11 cellular contexts compared by ENCODE assay signal in genomic region chr6:145699462-145699861, GRCh38. TPM values are rescaled to one million over a fixed set of nuclear protein-coding genes. Genes with fewer than 3 reads are reported as not detected.
DNase-seq lines count a peak whose midpoint lies in the region; ATAC-seq, FAIRE-seq and TF ChIP-seq lines count a peak whose summit lies in the region.
"Had no signal": no experiment of that assay in that cellular context is flagged by ENCODE, and none has a peak within 500 bp of the region (broad histone marks: within the 10 kb centered on the region; RNA-seq: fewer than 3 reads in every experiment).

No MANE protein-coding gene starts in this region.

- no peak overlapping the region for H4K91ac ChIP-seq in IMR-90 (ENCODE audit: insufficient read depth, low read depth, low read length)

- H2AFZ ChIP-seq in IMR-90 (replicated peaks; ENCODE audit: low read length, poor library complexity) (no peak overlapping the region), keratinocyte (ENCODE audit: control insufficient read depth, low read length) (peak overlapping the region; percentile 40)

- H3K9ac ChIP-seq in IMR-90 (ENCODE audit: low read depth, low read length), result no peak overlapping the region
- no peak overlapping the region for H3K9ac ChIP-seq in keratinocyte (ENCODE audit: control insufficient read depth, extremely low read depth, insufficient read depth, low read length)

- H3K23ac ChIP-seq in IMR-90 (ENCODE audit: low read depth, low read length), result no peak overlapping the region

- TF ChIP-seq RAD21 in IMR-90 (IDR thresholded peaks at IDR 0.05; ENCODE audit: low read length), result no peak

- in situ Hi-C loops in ACHN (cut with HindIII; ENCODE audit: low pct_ligation_motif_present, low pct_unique_long_range_greater_than_20kb, low sequenced_read_pairs) (no loop called here), IMR-90 (cut with MboI; ENCODE audit: low sequenced_read_pairs) (no loop called here)

- no peak overlapping the region; the same call in 1 of the 2 replicates for H3K56ac ChIP-seq in IMR-90 (ENCODE audit: extremely low read depth, insufficient read depth, low read length)

- no peak overlapping the region for H2AK5ac ChIP-seq in IMR-90 (ENCODE audit: low read depth, low read length)

- H3K4me1 ChIP-seq in IMR-90 (ENCODE audit: control insufficient read depth, insufficient read depth, low read length), result peaks cover 2% of the 10 kb centered on the region; the same call in 1 of the 2 replicates
- peaks cover 15% of the 10 kb centered on the region for H3K4me1 ChIP-seq in keratinocyte (ENCODE audit: control insufficient read depth, extremely low read depth, insufficient read depth, low read length)
- H3K4me1 ChIP-seq in thyroid gland, result no peaks in the 10 kb centered on the region

- POLR2A ChIA-PET in IMR-90 (lab: Charles Lee; ENCODE audit: unreplicated experiment), result no interaction called here

- H3K4ac ChIP-seq in IMR-90 (ENCODE audit: low read depth, low read length), result peak overlapping the region; percentile 74; the same call in 1 of the 2 replicates

- peak overlapping the region; percentile 96; the same call in 1 of the 2 replicates for H2BK20ac ChIP-seq in IMR-90 (ENCODE audit: low read depth, low read length)

- ATAC-seq in IMR-90 (ENCODE audit: low read depth) (peak; percentile 81), GM19035 (IDR thresholded peaks at IDR 0.05; ENCODE audit: unreplicated experiment) (no peak)

- TF ChIP-seq POLR2A in IMR-90 (IDR thresholded peaks at IDR 0.05; ENCODE audit: low read depth, low read length) (no peak), thyroid gland (IDR thresholded peaks at IDR 0.05) (no peak)

- FAIRE-seq in keratinocyte (lab: Jason Lieb, UNC), result peak; percentile 96

- no peak overlapping the region for H3K4me2 ChIP-seq in IMR-90 (ENCODE audit: low read depth, low read length)
- peak overlapping the region; percentile 41 for H3K4me2 ChIP-seq in keratinocyte (ENCODE audit: control insufficient read depth, extremely low read depth, insufficient read depth, low read depth, low read length)

- H2BK15ac ChIP-seq in IMR-90 (ENCODE audit: low read depth, low read length), result no peak overlapping the region

- intact Hi-C loops in IMR-90 (cut with micrococcal nuclease) (no loop called here), thyroid gland (cut with DNase I) (no loop called here), posterior cingulate gyrus (cut with DNase I) (no loop called here)

- H3K79me1 ChIP-seq in IMR-90 (ENCODE audit: low read depth in 1 of 2, low read length in 2 of 2), result no peaks in the 10 kb centered on the region

- H2BK120ac ChIP-seq in IMR-90 (ENCODE audit: low read depth, low read length), result no peak overlapping the region

- TF ChIP-seq CTCF in IMR-90 (conservative IDR thresholded peaks at IDR 0.05; ENCODE audit: low read depth, low read length) (no peak), cardiac fibroblast (IDR thresholded peaks at IDR 0.05; ENCODE audit: low read depth, low read length) (no peak), keratinocyte (optimal IDR thresholded peaks at IDR 0.05 in 1 of 3, IDR thresholded peaks at IDR 0.05 in 1 of 3, conservative IDR thresholded peaks at IDR 0.05 in 1 of 3; ENCODE audit: extremely low read depth in 1 of 3, insufficient read depth in 2 of 3, low read length in 3 of 3) (no peak), thyroid gland (IDR thresholded peaks at IDR 0.05) (no peak)

- H2AK9ac ChIP-seq in IMR-90 (replicated peaks; ENCODE audit: low read depth, low read length, poor library complexity), result no peak overlapping the region

- dilution Hi-C loops in IMR-90 (cut with HindIII; ENCODE audit: low sequenced_read_pairs, unreplicated experiment), result no loop called here
- dilution Hi-C loops in keratinocyte (cut with MboI; ENCODE audit: extremely low pct_ligation_motif_present, low sequenced_read_pairs), result no loop called here

- no peaks in the 10 kb centered on the region for H3K27me3 ChIP-seq in IMR-90 (ENCODE audit: control insufficient read depth, insufficient read depth, low read length)
- no peaks in the 10 kb centered on the region for H3K27me3 ChIP-seq in keratinocyte (ENCODE audit: control insufficient read depth, extremely low read depth, insufficient read depth, low read length)
- no peaks in the 10 kb centered on the region for H3K27me3 ChIP-seq in thyroid gland

- no TSS peak for BruUV-seq in IMR-90 (replicated peaks; lab: Mats Ljungman, UMichigan)

- no peaks in the 10 kb centered on the region for H3K79me2 ChIP-seq in keratinocyte (ENCODE audit: control insufficient read depth, insufficient read depth, low read length)

- no peak overlapping the region for H3K4me3 ChIP-seq in IMR-90 (ENCODE audit: insufficient read depth, low read depth, low read length)
- no peak overlapping the region for H3K4me3 ChIP-seq in cardiac fibroblast (replicated peaks in 1 of 2; ENCODE audit: low read depth in 2 of 2, low read length in 2 of 2)
- H3K4me3 ChIP-seq in keratinocyte (ENCODE audit: control insufficient read depth in 2 of 3, extremely low read depth in 1 of 3, insufficient read depth in 2 of 3, low read depth in 1 of 3, low read length in 3 of 3), result no peak overlapping the region
- H3K4me3 ChIP-seq in thyroid gland (replicated peaks in 1 of 3), result no peak overlapping the region

- H2BK5ac ChIP-seq in IMR-90 (ENCODE audit: low read depth, low read length, poor library complexity, severe bottlenecking), result peak overlapping the region; percentile 98

- H3K18ac ChIP-seq in IMR-90 (ENCODE audit: low read depth, low read length), result no peak overlapping the region

- no peak overlapping the region; a peak in 2 of 4 replicates for H4K8ac ChIP-seq in IMR-90 (ENCODE audit: low read depth in 2 of 2, low read length in 2 of 2)

- CTCF ChIA-PET in IMR-90 (lab: Yijun Ruan, JAX), result no interaction called here

- H3K36me3 ChIP-seq in IMR-90 (ENCODE audit: control insufficient read depth, insufficient read depth, low read length), result no peaks in the 10 kb centered on the region
- no peaks in the 10 kb centered on the region for H3K36me3 ChIP-seq in keratinocyte (ENCODE audit: control insufficient read depth in 2 of 2, extremely low read depth in 1 of 2, insufficient read depth in 2 of 2, low read length in 2 of 2)
- H3K36me3 ChIP-seq in thyroid gland, result no peaks in the 10 kb centered on the region

- H3K9me3 ChIP-seq in IMR-90 (ENCODE audit: control insufficient read depth, insufficient read depth, low read length), result no peaks in the 10 kb centered on the region
- H3K9me3 ChIP-seq in keratinocyte (ENCODE audit: control insufficient read depth, low read depth, low read length), result peaks cover 4% of the 10 kb centered on the region
- no peaks in the 10 kb centered on the region for H3K9me3 ChIP-seq in thyroid gland

- H3K27ac ChIP-seq in IMR-90 (ENCODE audit: insufficient read depth, low read length), result no peak overlapping the region
- peak overlapping the region; percentile 26 for H3K27ac ChIP-seq in keratinocyte (ENCODE audit: control insufficient read depth, insufficient read depth, low read length)
- no peak overlapping the region for H3K27ac ChIP-seq in thyroid gland

- DNase-seq in ACHN (peak; percentile 26), IMR-90 (peak; percentile 82), cardiac fibroblast (ENCODE audit: low read depth in 2 of 2) (peak; percentile 66 to 92), keratinocyte (ENCODE audit: low read depth, low spot score) (peak; percentile 40), thyroid gland (no peak), posterior cingulate gyrus (no peak)
- DNase-seq in stimulated activated CD8-positive, alpha-beta memory T cell treated with anti-CD3 and anti-CD28 coated beads, Interleukin-4, amount 100 ng/mL, for 48 hours, result no peak
- DNase-seq: activated naive CD4-positive, alpha-beta T cell; DMS 273 treated with DMSO at 0.1 percent for 48 hours; NCI-H1105 treated with DMSO at 0.1 percent for 48 hours had no signal

- 0 out of 2 replicates have a peak overlapping the region, but pooled peaks have one; percentile 85 for H3K14ac ChIP-seq in IMR-90 (replicated peaks; ENCODE audit: low read depth, low read length)

- H4K5ac ChIP-seq in IMR-90 (ENCODE audit: low read depth, low read length), result no peak overlapping the region

- H3K9me1 ChIP-seq in IMR-90 (ENCODE audit: insufficient read depth, low read length) (no peaks in the 10 kb centered on the region; the same call in 1 of the 2 replicates), keratinocyte (ENCODE audit: control insufficient read depth, extremely low read depth, insufficient read depth, low read length) (no peaks in the 10 kb centered on the region)

- H4K20me1 ChIP-seq in IMR-90 (ENCODE audit: insufficient read depth, low read length) (no peaks in the 10 kb centered on the region), keratinocyte (ENCODE audit: control insufficient read depth, extremely low read depth, insufficient read depth, low read length) (no peaks in the 10 kb centered on the region)

TF ChIP-seq in IMR-90, 13 proteins besides CTCF, POLR2A, EP300 and RAD21:
- TF ChIP-seq SMC3 (IDR thresholded peaks at IDR 0.05; ENCODE audit: low read depth, low read length) (no peak), RFX5 (IDR thresholded peaks at IDR 0.05; ENCODE audit: low read depth, low read length) (no peak), FOS (IDR thresholded peaks at IDR 0.05; ENCODE audit: low read depth, low read length) (peak; percentile 55; the same call in 1 of the 2 replicates)

RNA-seq across cellular contexts. Expression of gene EPM2A, which starts 35.9 kb away (rescaled TPM):
- total RNA-seq in IMR-90 (2012; rRNA removed) (3.9 and 4.5 TPM in 2 replicates), thyroid gland (10 to 100 TPM; 11.4 to 53.8 (median 15.6) TPM)
- polyA plus RNA-seq in IMR-90 (2012; rRNA removed) (2.1 and 2.4 TPM in 2 replicates), keratinocyte (2.4 to 3.6 TPM (median 2.4 TPM) in 3 replicates)
- polyA plus RNA-seq in IMR-90 (2012; cell fraction: cytosol; rRNA removed), result 0.89 and 1.8 TPM in 2 replicates
- polyA plus RNA-seq in IMR-90 (2012; cell fraction: nucleus; rRNA removed; ENCODE audit: low replicate concordance), result 2.6 and 3.3 TPM in 2 replicates
- 5.0 TPM for polyA plus RNA-seq in keratinocyte (2011; ENCODE audit: low read depth)
- 3.2 and 4.1 TPM in 2 replicates for polyA plus RNA-seq in keratinocyte (2011; cell fraction: cytosol; rRNA removed)
- 3.8 and 4.5 TPM in 2 replicates for polyA plus RNA-seq in keratinocyte (2011; cell fraction: nucleus; rRNA removed)
- 1.7 and 2.7 TPM in 2 replicates for polyA plus RNA-seq in keratinocyte (2012; ENCODE audit: low replicate concordance)
- 1.4 to 4.8 TPM (median 3.2 TPM) in 3 replicates for polyA minus RNA-seq in keratinocyte
- 11.5 TPM for polyA minus RNA-seq in keratinocyte (2011; cell fraction: cytosol; rRNA and poly(A)+ RNA removed)
- 5.7 and 7.6 TPM in 2 replicates for polyA minus RNA-seq in keratinocyte (2011; cell fraction: nucleus; rRNA and poly(A)+ RNA removed)

Comparison
In these comparisons a context has a peak if more than half of its experiments do, and no peak if none do; other contexts are left out.
1. DNase-seq: peak in ACHN (single experiment), IMR-90 (single experiment), cardiac fibroblast (2 of 2) and keratinocyte (single experiment); none in stimulated activated CD8-positive, alpha-beta memory T cell treated with anti-CD3 and anti-CD28 coated beads, Interleukin-4, amount 100 ng/mL, for 48 hours (single experiment), thyroid gland (0 of 2) and posterior cingulate gyrus (0 of 10).